16 cellular contexts compared by ENCODE assay signal in genomic region chr3:123469323-123469995, GRCh38. TPM values are rescaled to one million over a fixed set of nuclear protein-coding genes. Genes with fewer than 3 reads are reported as not detected.
A peak's percentile ranks its signal among the peaks of the same experiment; 100 is the strongest.
DNase-seq lines count a peak whose midpoint lies in the region; ATAC-seq and TF ChIP-seq lines count a peak whose summit lies in the region.
"Had no signal": no experiment of that assay in that cellular context is flagged by ENCODE, and none has a peak within 500 bp of the region (broad histone marks: within the 10 kb centered on the region; RNA-seq: fewer than 3 reads in every experiment).

No MANE protein-coding gene starts in this region.

- H3K23ac ChIP-seq in mesendoderm (ENCODE audit: low read length), result no peak overlapping the region

- no peaks in the 10 kb centered on the region for H3K4me1 Mint-ChIP-seq in CD14-positive monocyte
- H3K4me1 Mint-ChIP-seq: CD8-positive, alpha-beta memory T cell; H9 had no signal

- CTCF ChIA-PET in Panc1 (lab: Charles Lee), result no interaction called here

- H3K79me2 ChIP-seq in mesendoderm (ENCODE audit: control insufficient read depth, insufficient read depth, low read length), result no peaks in the 10 kb centered on the region

- H2BK120ac ChIP-seq in mesendoderm (ENCODE audit: low read depth, low read length), result no peak overlapping the region

- no peak for TF ChIP-seq CTCF in CD14-positive monocyte (IDR thresholded peaks at IDR 0.05)
- no peak for TF ChIP-seq CTCF in Panc1 (IDR thresholded peaks at IDR 0.05)

- in situ Hi-C loops in Panc1 (cut with HindIII; ENCODE audit: low pct_unique_long_range_greater_than_20kb, low sequenced_read_pairs), result no loop called here

- H4K8ac ChIP-seq in mesendoderm (ENCODE audit: low read depth, low read length), result no peak overlapping the region

- H4K5ac ChIP-seq in mesendoderm (ENCODE audit: low read length), result no peak overlapping the region

- H3K4ac ChIP-seq in mesendoderm (ENCODE audit: low read depth, low read length), result no peak overlapping the region

- H3K27ac ChIP-seq in Panc1 (ENCODE audit: low read length), result no peak overlapping the region
- H3K27ac ChIP-seq in mesendoderm (ENCODE audit: low read depth, low read length), result no peak overlapping the region
- H3K27ac ChIP-seq: 22Rv1, GM23248 had no signal

- H3K18ac ChIP-seq in mesendoderm (ENCODE audit: low read length), result no peak overlapping the region

- DNase-seq in Right ventricle myocardium inferior (ENCODE audit: missing footprints) (no peak), Right ventricle myocardium superior (no peak), CD14-positive monocyte (ENCODE audit: low spot score) (peak; percentile 30), Panc1 (ENCODE audit: low read depth, low spot score) (no peak), pons (ENCODE audit: low spot score) (peak; percentile 8), T-helper 9 cell (no peak), HK-2 (ENCODE audit: unreplicated experiment) (no peak), mesendoderm (no peak)
- DNase-seq: Caco-2; CD8-positive, alpha-beta memory T cell; DND-41; GF-D8; GM23248; H9; HFFc6 had no signal

- no peak overlapping the region for H2AK5ac ChIP-seq in mesendoderm (ENCODE audit: low read length)

- H3K9me3 ChIP-seq in Panc1 (ENCODE audit: control insufficient read depth, insufficient read depth, low read depth, low read length), result no peaks in the 10 kb centered on the region
- H3K9me3 ChIP-seq: Caco-2 had no signal

- no peak overlapping the region for H3K4me2 ChIP-seq in mesendoderm (ENCODE audit: low read length)

- H3K56ac ChIP-seq in mesendoderm (ENCODE audit: low read length), result no peak overlapping the region

- no TSS peak for BruUV-seq in Panc1 (replicated peaks; lab: Mats Ljungman, UMichigan)

- H3K27ac Mint-ChIP-seq in CD14-positive monocyte, result no peak overlapping the region
- H3K27ac Mint-ChIP-seq: CD8-positive, alpha-beta memory T cell; H9; HFFc6 had no signal

- intact Hi-C loops in Right ventricle myocardium inferior (cut with DNase I) (no loop called here), Right ventricle myocardium superior (cut with DNase I) (no loop called here), CD14-positive monocyte (cut with micrococcal nuclease) (no loop called here), Panc1 (cut with micrococcal nuclease; ENCODE audit: unreplicated experiment) (no loop called here)

- peak; percentile 13 for ATAC-seq in Right ventricle myocardium inferior
- no peak for ATAC-seq in Right ventricle myocardium superior (ENCODE audit: poor library complexity)
- peak; percentile 39 for ATAC-seq in Panc1

- H3K4me3 ChIP-seq in Panc1 (ENCODE audit: low read depth in 2 of 2, low read length in 2 of 2) (no peak overlapping the region), mesendoderm (ENCODE audit: low read length) (no peak overlapping the region)
- H3K4me3 ChIP-seq: GM23248 had no signal

- H3K36me3 Mint-ChIP-seq in CD14-positive monocyte, result no peaks in the 10 kb centered on the region
- H3K36me3 Mint-ChIP-seq: CD8-positive, alpha-beta memory T cell had no signal

- H3K27me3 Mint-ChIP-seq in CD14-positive monocyte (ENCODE audit: low read depth in 3 of 3), result peaks cover 0 to 6% (median 4%) of the 10 kb centered on the region in 3 donors

- no peak overlapping the region for H2BK15ac ChIP-seq in mesendoderm (replicated peaks; ENCODE audit: low read depth)

- H3K9ac ChIP-seq in mesendoderm (ENCODE audit: low read length), result no peak overlapping the region
- H3K9ac ChIP-seq: GM23248 had no signal

- H3K4me3 Mint-ChIP-seq in CD14-positive monocyte, result no peak overlapping the region
- H3K4me3 Mint-ChIP-seq: CD8-positive, alpha-beta memory T cell; H9; HFFc6 had no signal

- no peaks in the 10 kb centered on the region for H3K79me1 ChIP-seq in mesendoderm (ENCODE audit: low read length)

- H3K27me3 ChIP-seq in Panc1 (ENCODE audit: control insufficient read depth, insufficient read depth, low read length), result 0 out of 2 replicates have a peak, but pooled peaks cover 3% of the 10 kb centered on the region
- H3K27me3 ChIP-seq in mesendoderm (ENCODE audit: insufficient read depth, low read length, poor library complexity), result no peaks in the 10 kb centered on the region

- WGBS in mesendoderm (ENCODE audit: extremely low coverage, insufficient coverage, low lambda C conversion rate), result no CpG with 5 or more reads among the region's 11 CpGs

- no peaks in the 10 kb centered on the region for H3K9me3 Mint-ChIP-seq in CD14-positive monocyte
- H3K9me3 Mint-ChIP-seq: H9, HFFc6 had no signal

- no peaks in the 10 kb centered on the region for H3K36me3 ChIP-seq in Panc1 (ENCODE audit: control insufficient read depth, insufficient read depth, low read length)
- H3K36me3 ChIP-seq in mesendoderm (ENCODE audit: control insufficient read depth, insufficient read depth, low read length), result no peaks in the 10 kb centered on the region

- H3K4me1 ChIP-seq in Panc1 (ENCODE audit: control insufficient read depth, insufficient read depth, low read length) (no peaks in the 10 kb centered on the region), mesendoderm (ENCODE audit: control insufficient read depth, low read depth, low read length) (no peaks in the 10 kb centered on the region)
- H3K4me1 ChIP-seq: Caco-2 had no signal

- no peak overlapping the region for H2BK5ac ChIP-seq in mesendoderm (ENCODE audit: low read length)

- POLR2A ChIA-PET in Panc1 (lab: Charles Lee), result no interaction called here

RNA-seq across cellular contexts. Expression of gene ADCY5, which starts 20.6 kb away (rescaled TPM):
- total RNA-seq in Right ventricle myocardium inferior (232 TPM), Right ventricle myocardium superior (225 TPM), Panc1 (2021; ENCODE audit: unreplicated experiment) (1.4 TPM)
- polyA plus RNA-seq in CD14-positive monocyte, result not detected
- polyA plus RNA-seq in Panc1 (2012; ENCODE audit: insufficient read length), result 2.5 TPM
- 2.2 TPM for polyA plus RNA-seq in mesendoderm (2013, experiment 1 of 2)
- polyA plus RNA-seq in mesendoderm (2013, experiment 2 of 2), result 2.3 TPM

Comparison
In these comparisons a context has a peak if more than half of its experiments do, and no peak if none do; other contexts are left out.
1. DNase-seq: peak in CD14-positive monocyte (single experiment) and pons (single experiment); none in Right ventricle myocardium inferior (single experiment), Right ventricle myocardium superior (single experiment), Panc1 (single experiment), T-helper 9 cell (single experiment), HK-2 (single experiment) and mesendoderm (single experiment).
2. RNA of gene ADCY5, which starts 20.6 kb away (total RNA-seq): 232 TPM in Right ventricle myocardium inferior (single experiment) and 225 TPM in Right ventricle myocardium superior (single experiment); 1.4 TPM in Panc1 (single experiment); every median in the first group is over 10 times any median in the second.